9 cellular contexts compared by ENCODE assay signal in the genomic region with DNA sequence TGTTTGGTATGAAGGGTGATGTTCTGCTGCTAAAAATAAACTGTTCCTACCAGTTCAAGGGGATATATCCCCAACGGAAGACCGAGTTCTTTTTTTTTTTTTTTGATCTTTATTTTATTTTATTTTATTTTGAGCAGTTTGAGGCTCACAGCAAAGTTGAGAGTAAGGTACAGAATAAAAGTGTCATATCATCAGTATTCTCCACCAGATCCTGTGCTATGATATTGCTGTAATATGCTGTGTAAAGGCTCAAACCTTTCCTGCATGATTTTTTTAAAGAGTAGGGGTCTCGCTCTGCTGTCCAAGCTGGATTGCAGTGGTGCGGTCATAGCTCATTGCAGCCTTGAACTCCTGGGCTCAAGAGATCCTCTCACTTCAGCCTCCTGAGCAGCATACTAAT.
"Had no signal": no experiment of that assay in that cellular context is flagged by ENCODE, and none has a peak within 500 bp of the region (broad histone marks: within the 10 kb centered on the region; RNA-seq: fewer than 3 reads in every experiment).

No MANE protein-coding gene starts in this region.

- H3K27me3 Mint-ChIP-seq: IgD-negative memory B cell had no signal

- H3K9me3 Mint-ChIP-seq: HFFc6, IgD-negative memory B cell had no signal

- H3K36me3 ChIP-seq: HAP-1 had no signal

- ATAC-seq: HCT116 had no signal

- H3K4me3 Mint-ChIP-seq: HFFc6, IgD-negative memory B cell had no signal

- H2AFZ ChIP-seq: GM23248 had no signal

- H3K9ac ChIP-seq: GM23248 had no signal

- DNase-seq: GOT3, H7, HFFc6, KG1 had no signal

- H3K27ac ChIP-seq: GM23248, HL-60 had no signal

- H3K9me3 ChIP-seq: HAP-1 had no signal

- H3K4me3 ChIP-seq: GM23248, HAP-1 had no signal

- H3K27ac Mint-ChIP-seq: HFFc6 had no signal
